ENCODE assay signal across 8 cellular contexts in the genomic region with DNA sequence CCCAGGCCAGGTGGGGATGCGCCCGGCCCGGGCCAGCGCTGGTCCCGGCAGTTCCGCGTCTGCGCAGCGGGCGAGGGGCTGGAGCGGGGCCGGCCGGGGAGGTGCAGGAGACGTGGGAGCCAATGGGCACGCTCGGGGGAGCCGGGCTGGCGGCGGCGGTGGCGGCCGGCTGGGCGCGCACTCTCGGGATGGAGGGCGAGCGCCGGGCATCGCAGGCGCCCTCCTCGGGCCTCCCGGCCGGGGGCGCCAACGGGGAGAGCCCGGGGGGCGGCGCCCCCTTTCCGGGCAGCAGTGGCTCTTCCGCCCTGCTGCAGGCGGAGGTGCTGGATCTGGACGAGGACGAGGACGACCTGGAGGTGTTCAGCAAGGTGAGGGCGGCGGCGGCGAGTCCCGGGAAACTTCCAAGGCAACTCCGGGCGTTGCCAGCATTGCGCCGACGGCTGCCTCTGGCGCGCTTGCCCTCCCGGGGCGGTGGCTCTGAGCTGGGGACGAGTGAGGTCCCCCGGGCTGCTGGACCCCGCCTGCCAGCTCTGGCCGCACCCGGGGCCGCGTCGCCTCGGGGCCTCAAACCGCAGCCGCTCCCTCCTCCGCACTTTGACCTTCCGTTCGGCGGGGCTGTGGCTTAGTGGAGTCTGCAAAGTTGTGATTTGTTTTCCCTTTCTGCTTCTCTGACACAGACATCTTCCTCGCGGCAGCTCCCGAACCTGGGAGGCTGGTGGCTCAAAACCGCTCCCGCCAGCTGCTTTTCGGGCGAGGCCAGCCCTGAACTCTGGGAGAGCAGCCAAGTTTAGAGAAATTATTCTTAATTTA. TPM values are rescaled to one million over a fixed set of nuclear protein-coding genes. Genes with fewer than 3 reads are reported as not detected.
A peak's percentile ranks its signal among the peaks of the same experiment; 100 is the strongest.
DNase-seq lines count a peak whose midpoint lies in the region; ATAC-seq and TF ChIP-seq lines count a peak whose summit lies in the region.

A gene with protein sequence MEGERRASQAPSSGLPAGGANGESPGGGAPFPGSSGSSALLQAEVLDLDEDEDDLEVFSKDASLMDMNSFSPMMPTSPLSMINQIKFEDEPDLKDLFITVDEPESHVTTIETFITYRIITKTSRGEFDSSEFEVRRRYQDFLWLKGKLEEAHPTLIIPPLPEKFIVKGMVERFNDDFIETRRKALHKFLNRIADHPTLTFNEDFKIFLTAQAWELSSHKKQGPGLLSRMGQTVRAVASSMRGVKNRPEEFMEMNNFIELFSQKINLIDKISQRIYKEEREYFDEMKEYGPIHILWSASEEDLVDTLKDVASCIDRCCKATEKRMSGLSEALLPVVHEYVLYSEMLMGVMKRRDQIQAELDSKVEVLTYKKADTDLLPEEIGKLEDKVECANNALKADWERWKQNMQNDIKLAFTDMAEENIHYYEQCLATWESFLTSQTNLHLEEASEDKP (plus strand): TSS at position 178 of the 810 bp plus-strand sequence. CDS start 11 bp downstream, at position 189.

- peaks cover 3 to 18% (median 10%) of the 10 kb centered on the region in 3 donors for H3K4me1 Mint-ChIP-seq in IgD-negative memory B cell
- H3K4me1 Mint-ChIP-seq in memory B cell = peaks cover 3% of the 10 kb centered on the region

- TF ChIP-seq CTCF in VCaP (conservative IDR thresholded peaks at IDR 0.05) (peak; percentile 41), epithelial cell of esophagus (IDR thresholded peaks at IDR 0.05; ENCODE audit: insufficient read depth, low read depth, low read length, missing control alignments) (no peak)

- H3K36me3 Mint-ChIP-seq in IgD-negative memory B cell (no peaks in the 10 kb centered on the region), memory B cell (no peaks in the 10 kb centered on the region)

- ATAC-seq in GM21528 (IDR thresholded peaks at IDR 0.05; ENCODE audit: low FRiP score, unreplicated experiment) (peak; percentile 91), memory B cell (ENCODE audit: low read depth) (peak; percentile 87)

- H3K9me3 Mint-ChIP-seq in IgD-negative memory B cell (no peaks in the 10 kb centered on the region), memory B cell (no peaks in the 10 kb centered on the region)

- peak within 1 kb of the TSS; percentile 70 for H3K4me3 ChIP-seq in epithelial cell of esophagus (ENCODE audit: low read length)

- DNase-seq in GM03348 (ENCODE audit: low spot score) = peak; percentile 98
- peak; percentile 83 for DNase-seq in epithelial cell of esophagus (ENCODE audit: low read depth)
- DNase-seq in memory B cell (ENCODE audit: low spot score in 2 of 2) = peak in 1 of 2 donors; percentile 11
- DNase-seq in substantia nigra (lab: John Stamatoyannopoulos, UW) = peak; percentile 15 to 83 (median 64)
- no peak for DNase-seq in stimulated activated naive CD4-positive, alpha-beta T cell (lab: John Stamatoyannopoulos, UW)

- peak within 1 kb of the TSS in 2 of 3 donors; percentile 58 to 72 for H3K27ac Mint-ChIP-seq in IgD-negative memory B cell
- H3K27ac Mint-ChIP-seq in memory B cell = no peak within 1 kb of the TSS

- H3K4me3 Mint-ChIP-seq in IgD-negative memory B cell (peak within 1 kb of the TSS; percentile 66 to 89 (median 86)), memory B cell (peak within 1 kb of the TSS; percentile 87)

- H3K27me3 Mint-ChIP-seq in IgD-negative memory B cell = peaks cover 12% of the 10 kb centered on the region
- peaks cover 1% of the 10 kb centered on the region for H3K27me3 Mint-ChIP-seq in memory B cell

- H3K27ac ChIP-seq in VCaP (peak within 1 kb of the TSS; percentile 66), substantia nigra (ENCODE audit: low read depth, low read length, poor library complexity, severe bottlenecking) (peak within 1 kb of the TSS; percentile 57)

RNA-seq across cellular contexts. Expression of the gene that starts here (rescaled TPM):
- 0.13 TPM for polyA plus RNA-seq in IgD-negative memory B cell

Comparison
In these comparisons a context has a peak if more than half of its experiments do, and no peak if none do; other contexts are left out.
1. DNase-seq: peak in GM03348 (single experiment), epithelial cell of esophagus (single experiment) and substantia nigra (49 of 49); none in stimulated activated naive CD4-positive, alpha-beta T cell (0 of 6).